In the genomic region with DNA sequence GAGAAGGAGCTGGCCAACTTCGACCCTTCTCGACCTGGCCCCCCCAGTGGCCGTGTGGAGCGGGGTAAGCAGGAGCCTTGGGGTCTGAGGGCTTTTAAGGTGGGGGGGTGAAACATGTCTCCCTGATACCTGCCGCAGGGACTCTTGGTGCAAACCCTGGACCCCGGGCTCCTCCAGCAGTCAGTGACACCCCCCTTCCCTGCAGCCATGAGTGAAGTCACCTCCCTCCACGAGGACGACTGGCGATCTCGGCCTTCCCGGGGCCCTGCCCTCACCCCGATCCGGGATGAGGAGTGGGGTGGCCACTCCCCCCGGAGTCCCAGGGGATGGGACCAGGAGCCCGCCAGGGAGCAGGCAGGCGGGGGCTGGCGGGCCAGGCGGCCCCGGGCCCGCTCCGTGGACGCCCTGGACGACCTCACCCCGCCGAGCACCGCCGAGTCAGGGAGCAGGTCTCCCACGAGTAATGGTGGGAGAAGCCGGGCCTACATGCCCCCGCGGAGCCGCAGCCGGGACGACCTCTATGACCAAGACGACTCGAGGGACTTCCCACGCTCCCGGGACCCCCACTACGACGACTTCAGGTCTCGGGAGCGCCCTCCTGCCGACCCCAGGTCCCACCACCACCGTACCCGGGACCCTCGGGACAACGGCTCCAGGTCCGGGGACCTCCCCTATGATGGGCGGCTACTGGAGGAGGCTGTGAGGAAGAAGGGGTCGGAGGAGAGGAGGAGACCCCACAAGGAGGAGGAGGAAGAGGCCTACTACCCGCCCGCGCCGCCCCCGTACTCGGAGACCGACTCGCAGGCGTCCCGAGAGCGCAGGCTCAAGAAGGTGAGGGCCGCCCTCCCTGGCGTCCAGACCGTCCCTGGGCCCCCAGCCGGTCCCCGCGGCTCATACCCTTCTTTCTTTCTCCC, we compare ENCODE assay signal across 1 cellular context.
TF ChIP-seq lines count a peak whose summit lies in the region.

No MANE protein-coding gene starts in this region.

TF ChIP-seq in HepG2, 621 proteins besides CTCF, POLR2A, EP300 and RAD21 (continued from another document and continues in another):
- no peak for TF ChIP-seq NR2C2 (CRISPR knock-in tag; IDR thresholded peaks at IDR 0.05; ENCODE audit: borderline replicate concordance)
- no peak for TF ChIP-seq ZNF878 (CRISPR knock-in tag; IDR thresholded peaks at IDR 0.05)
- no peak for TF ChIP-seq ZNF510 (CRISPR knock-in tag; IDR thresholded peaks at IDR 0.05; ENCODE audit: low read depth)
- peak; percentile 12; the same call in 1 of the 2 replicates for TF ChIP-seq POLR2G (IDR thresholded peaks at IDR 0.05; ENCODE audit: low read depth, low read length)
- no peak for TF ChIP-seq ZNF256 (CRISPR knock-in tag; conservative IDR thresholded peaks at IDR 0.05)
- TF ChIP-seq ZFP37 (CRISPR knock-in tag; IDR thresholded peaks at IDR 0.05; ENCODE audit: borderline replicate concordance) = no peak
- TF ChIP-seq PPARG (CRISPR knock-in tag; conservative IDR thresholded peaks at IDR 0.05) = no peak
- TF ChIP-seq NBN (conservative IDR thresholded peaks at IDR 0.05) = no peak
- no peak for TF ChIP-seq CEBPG (CRISPR knock-in tag; IDR thresholded peaks at IDR 0.05)
- TF ChIP-seq, protein P1, sequence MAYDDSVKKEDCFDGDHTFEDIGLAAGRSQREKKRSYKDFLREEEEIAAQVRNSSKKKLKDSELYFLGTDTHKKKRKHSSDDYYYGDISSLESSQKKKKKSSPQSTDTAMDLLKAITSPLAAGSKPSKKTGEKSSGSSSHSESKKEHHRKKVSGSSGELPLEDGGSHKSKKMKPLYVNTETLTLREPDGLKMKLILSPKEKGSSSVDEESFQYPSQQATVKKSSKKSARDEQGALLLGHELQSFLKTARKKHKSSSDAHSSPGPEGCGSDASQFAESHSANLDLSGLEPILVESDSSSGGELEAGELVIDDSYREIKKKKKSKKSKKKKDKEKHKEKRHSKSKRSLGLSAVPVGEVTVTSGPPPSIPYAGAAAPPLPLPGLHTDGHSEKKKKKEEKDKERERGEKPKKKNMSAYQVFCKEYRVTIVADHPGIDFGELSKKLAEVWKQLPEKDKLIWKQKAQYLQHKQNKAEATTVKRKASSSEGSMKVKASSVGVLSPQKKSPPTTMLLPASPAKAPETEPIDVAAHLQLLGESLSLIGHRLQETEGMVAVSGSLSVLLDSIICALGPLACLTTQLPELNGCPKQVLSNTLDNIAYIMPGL (CRISPR knock-in tag; IDR thresholded peaks at IDR 0.05; ENCODE audit: borderline replicate concordance in 1 of 2, low read depth in 1 of 2) = 0 out of 4 replicates have a peak, but pooled peaks of 1 of the 2 experiments have one; percentile 28
- no peak for TF ChIP-seq ZNF766 (CRISPR knock-in tag; IDR thresholded peaks at IDR 0.05; ENCODE audit: borderline replicate concordance)
- peak; percentile 63 for TF ChIP-seq RBM22 (optimal IDR thresholded peaks at IDR 0.05; ENCODE audit: low read length)
- TF ChIP-seq ZMYM2 (CRISPR knock-in tag; IDR thresholded peaks at IDR 0.05) = no peak
- no peak for TF ChIP-seq ZSCAN29 (CRISPR knock-in tag; conservative IDR thresholded peaks at IDR 0.05)
- no peak for TF ChIP-seq ZC3H4 (CRISPR knock-in tag; IDR thresholded peaks at IDR 0.05; ENCODE audit: borderline replicate concordance)
- TF ChIP-seq ZNF660 (CRISPR knock-in tag; IDR thresholded peaks at IDR 0.05; ENCODE audit: borderline replicate concordance, low read depth) = no peak
- TF ChIP-seq KDM2A (CRISPR knock-in tag; IDR thresholded peaks at IDR 0.05; ENCODE audit: borderline replicate concordance, low read depth) = peak; percentile 71
- no peak for TF ChIP-seq FOXK1 (CRISPR knock-in tag; IDR thresholded peaks at IDR 0.05; ENCODE audit: borderline replicate concordance, low read depth)
- no peak for TF ChIP-seq HNRNPUL1 (IDR thresholded peaks at IDR 0.05; ENCODE audit: low read depth, low read length)
- TF ChIP-seq SMAD3 (CRISPR knock-in tag; IDR thresholded peaks at IDR 0.05) = no peak
- TF ChIP-seq, protein P2, sequence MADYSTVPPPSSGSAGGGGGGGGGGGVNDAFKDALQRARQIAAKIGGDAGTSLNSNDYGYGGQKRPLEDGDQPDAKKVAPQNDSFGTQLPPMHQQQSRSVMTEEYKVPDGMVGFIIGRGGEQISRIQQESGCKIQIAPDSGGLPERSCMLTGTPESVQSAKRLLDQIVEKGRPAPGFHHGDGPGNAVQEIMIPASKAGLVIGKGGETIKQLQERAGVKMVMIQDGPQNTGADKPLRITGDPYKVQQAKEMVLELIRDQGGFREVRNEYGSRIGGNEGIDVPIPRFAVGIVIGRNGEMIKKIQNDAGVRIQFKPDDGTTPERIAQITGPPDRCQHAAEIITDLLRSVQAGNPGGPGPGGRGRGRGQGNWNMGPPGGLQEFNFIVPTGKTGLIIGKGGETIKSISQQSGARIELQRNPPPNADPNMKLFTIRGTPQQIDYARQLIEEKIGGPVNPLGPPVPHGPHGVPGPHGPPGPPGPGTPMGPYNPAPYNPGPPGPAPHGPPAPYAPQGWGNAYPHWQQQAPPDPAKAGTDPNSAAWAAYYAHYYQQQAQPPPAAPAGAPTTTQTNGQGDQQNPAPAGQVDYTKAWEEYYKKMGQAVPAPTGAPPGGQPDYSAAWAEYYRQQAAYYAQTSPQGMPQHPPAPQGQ (CRISPR knock-in tag; IDR thresholded peaks at IDR 0.05; ENCODE audit: borderline replicate concordance) = no peak
- TF ChIP-seq GABPB1 (CRISPR knock-in tag; IDR thresholded peaks at IDR 0.05) = peak; percentile 31; the same call in 1 of the 2 replicates
- TF ChIP-seq ATAD3A (CRISPR knock-in tag; IDR thresholded peaks at IDR 0.05) = no peak
- TF ChIP-seq, protein P3, sequence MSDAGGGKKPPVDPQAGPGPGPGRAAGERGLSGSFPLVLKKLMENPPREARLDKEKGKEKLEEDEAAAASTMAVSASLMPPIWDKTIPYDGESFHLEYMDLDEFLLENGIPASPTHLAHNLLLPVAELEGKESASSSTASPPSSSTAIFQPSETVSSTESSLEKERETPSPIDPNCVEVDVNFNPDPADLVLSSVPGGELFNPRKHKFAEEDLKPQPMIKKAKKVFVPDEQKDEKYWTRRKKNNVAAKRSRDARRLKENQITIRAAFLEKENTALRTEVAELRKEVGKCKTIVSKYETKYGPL (CRISPR knock-in tag; IDR thresholded peaks at IDR 0.05) = no peak
- TF ChIP-seq, protein P4, sequence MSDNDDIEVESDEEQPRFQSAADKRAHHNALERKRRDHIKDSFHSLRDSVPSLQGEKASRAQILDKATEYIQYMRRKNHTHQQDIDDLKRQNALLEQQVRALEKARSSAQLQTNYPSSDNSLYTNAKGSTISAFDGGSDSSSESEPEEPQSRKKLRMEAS (IDR thresholded peaks at IDR 0.05) = 0 out of 2 replicates have a peak, but pooled peaks have one; percentile 22
- no peak for TF ChIP-seq KLF11 (CRISPR knock-in tag; IDR thresholded peaks at IDR 0.05)
- no peak for TF ChIP-seq ATRX (CRISPR knock-in tag; IDR thresholded peaks at IDR 0.05; ENCODE audit: borderline replicate concordance)
- no peak for TF ChIP-seq SMAD9 (CRISPR knock-in tag; IDR thresholded peaks at IDR 0.05)
- no peak for TF ChIP-seq ZNF383 (CRISPR knock-in tag; IDR thresholded peaks at IDR 0.05; ENCODE audit: borderline replicate concordance)
- TF ChIP-seq, protein P5, sequence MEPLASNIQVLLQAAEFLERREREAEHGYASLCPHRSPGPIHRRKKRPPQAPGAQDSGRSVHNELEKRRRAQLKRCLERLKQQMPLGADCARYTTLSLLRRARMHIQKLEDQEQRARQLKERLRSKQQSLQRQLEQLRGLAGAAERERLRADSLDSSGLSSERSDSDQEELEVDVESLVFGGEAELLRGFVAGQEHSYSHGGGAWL (CRISPR knock-in tag; IDR thresholded peaks at IDR 0.05) = 0 out of 2 replicates have a peak, but pooled peaks have one; percentile 18
- no peak for TF ChIP-seq ZFP62 (CRISPR knock-in tag; IDR thresholded peaks at IDR 0.05)
- TF ChIP-seq, protein P6, sequence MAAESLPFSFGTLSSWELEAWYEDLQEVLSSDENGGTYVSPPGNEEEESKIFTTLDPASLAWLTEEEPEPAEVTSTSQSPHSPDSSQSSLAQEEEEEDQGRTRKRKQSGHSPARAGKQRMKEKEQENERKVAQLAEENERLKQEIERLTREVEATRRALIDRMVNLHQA (CRISPR knock-in tag; IDR thresholded peaks at IDR 0.05) = no peak
- TF ChIP-seq RXRB (CRISPR knock-in tag; IDR thresholded peaks at IDR 0.05; ENCODE audit: borderline replicate concordance) = no peak
- TF ChIP-seq ZNF564 (CRISPR knock-in tag; IDR thresholded peaks at IDR 0.05) = no peak
- TF ChIP-seq, protein P7, sequence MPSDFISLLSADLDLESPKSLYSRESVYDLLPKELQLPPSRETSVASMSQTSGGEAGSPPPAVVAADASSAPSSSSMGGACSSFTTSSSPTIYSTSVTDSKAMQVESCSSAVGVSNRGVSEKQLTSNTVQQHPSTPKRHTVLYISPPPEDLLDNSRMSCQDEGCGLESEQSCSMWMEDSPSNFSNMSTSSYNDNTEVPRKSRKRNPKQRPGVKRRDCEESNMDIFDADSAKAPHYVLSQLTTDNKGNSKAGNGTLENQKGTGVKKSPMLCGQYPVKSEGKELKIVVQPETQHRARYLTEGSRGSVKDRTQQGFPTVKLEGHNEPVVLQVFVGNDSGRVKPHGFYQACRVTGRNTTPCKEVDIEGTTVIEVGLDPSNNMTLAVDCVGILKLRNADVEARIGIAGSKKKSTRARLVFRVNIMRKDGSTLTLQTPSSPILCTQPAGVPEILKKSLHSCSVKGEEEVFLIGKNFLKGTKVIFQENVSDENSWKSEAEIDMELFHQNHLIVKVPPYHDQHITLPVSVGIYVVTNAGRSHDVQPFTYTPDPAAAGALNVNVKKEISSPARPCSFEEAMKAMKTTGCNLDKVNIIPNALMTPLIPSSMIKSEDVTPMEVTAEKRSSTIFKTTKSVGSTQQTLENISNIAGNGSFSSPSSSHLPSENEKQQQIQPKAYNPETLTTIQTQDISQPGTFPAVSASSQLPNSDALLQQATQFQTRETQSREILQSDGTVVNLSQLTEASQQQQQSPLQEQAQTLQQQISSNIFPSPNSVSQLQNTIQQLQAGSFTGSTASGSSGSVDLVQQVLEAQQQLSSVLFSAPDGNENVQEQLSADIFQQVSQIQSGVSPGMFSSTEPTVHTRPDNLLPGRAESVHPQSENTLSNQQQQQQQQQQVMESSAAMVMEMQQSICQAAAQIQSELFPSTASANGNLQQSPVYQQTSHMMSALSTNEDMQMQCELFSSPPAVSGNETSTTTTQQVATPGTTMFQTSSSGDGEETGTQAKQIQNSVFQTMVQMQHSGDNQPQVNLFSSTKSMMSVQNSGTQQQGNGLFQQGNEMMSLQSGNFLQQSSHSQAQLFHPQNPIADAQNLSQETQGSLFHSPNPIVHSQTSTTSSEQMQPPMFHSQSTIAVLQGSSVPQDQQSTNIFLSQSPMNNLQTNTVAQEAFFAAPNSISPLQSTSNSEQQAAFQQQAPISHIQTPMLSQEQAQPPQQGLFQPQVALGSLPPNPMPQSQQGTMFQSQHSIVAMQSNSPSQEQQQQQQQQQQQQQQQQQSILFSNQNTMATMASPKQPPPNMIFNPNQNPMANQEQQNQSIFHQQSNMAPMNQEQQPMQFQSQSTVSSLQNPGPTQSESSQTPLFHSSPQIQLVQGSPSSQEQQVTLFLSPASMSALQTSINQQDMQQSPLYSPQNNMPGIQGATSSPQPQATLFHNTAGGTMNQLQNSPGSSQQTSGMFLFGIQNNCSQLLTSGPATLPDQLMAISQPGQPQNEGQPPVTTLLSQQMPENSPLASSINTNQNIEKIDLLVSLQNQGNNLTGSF (CRISPR knock-in tag; IDR thresholded peaks at IDR 0.05) = no peak
- peak; percentile 97 for TF ChIP-seq AGO2 (optimal IDR thresholded peaks at IDR 0.05; ENCODE audit: low read depth, low read length)
- TF ChIP-seq KDM5A (IDR thresholded peaks at IDR 0.05; ENCODE audit: borderline replicate concordance, low read length) = no peak
- TF ChIP-seq ZNF431 (CRISPR knock-in tag; IDR thresholded peaks at IDR 0.05; ENCODE audit: borderline replicate concordance, low read depth) = peak; percentile 67; the same call in 1 of the 2 replicates
- TF ChIP-seq, protein P8, sequence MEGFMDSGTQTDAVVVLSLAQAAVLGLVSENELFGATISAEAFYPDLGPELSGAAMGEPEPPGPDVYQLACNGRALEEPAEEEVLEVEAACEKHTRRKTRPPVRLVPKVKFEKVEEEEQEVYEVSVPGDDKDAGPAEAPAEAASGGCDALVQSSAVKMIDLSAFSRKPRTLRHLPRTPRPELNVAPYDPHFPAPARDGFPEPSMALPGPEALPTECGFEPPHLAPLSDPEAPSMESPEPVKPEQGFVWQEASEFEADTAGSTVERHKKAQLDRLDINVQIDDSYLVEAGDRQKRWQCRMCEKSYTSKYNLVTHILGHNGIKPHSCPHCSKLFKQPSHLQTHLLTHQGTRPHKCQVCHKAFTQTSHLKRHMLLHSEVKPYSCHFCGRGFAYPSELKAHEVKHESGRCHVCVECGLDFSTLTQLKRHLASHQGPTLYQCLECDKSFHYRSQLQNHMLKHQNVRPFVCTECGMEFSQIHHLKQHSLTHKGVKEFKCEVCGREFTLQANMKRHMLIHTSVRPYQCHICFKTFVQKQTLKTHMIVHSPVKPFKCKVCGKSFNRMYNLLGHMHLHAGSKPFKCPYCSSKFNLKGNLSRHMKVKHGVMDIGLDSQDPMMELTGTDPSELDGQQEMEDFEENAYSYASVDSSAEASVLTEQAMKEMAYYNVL (CRISPR knock-in tag; IDR thresholded peaks at IDR 0.05; ENCODE audit: borderline replicate concordance) = 0 out of 2 replicates have a peak, but pooled peaks have one; percentile 23
- no peak for TF ChIP-seq ZNF670 (CRISPR knock-in tag; IDR thresholded peaks at IDR 0.05; ENCODE audit: borderline replicate concordance)
- TF ChIP-seq, protein P9, sequence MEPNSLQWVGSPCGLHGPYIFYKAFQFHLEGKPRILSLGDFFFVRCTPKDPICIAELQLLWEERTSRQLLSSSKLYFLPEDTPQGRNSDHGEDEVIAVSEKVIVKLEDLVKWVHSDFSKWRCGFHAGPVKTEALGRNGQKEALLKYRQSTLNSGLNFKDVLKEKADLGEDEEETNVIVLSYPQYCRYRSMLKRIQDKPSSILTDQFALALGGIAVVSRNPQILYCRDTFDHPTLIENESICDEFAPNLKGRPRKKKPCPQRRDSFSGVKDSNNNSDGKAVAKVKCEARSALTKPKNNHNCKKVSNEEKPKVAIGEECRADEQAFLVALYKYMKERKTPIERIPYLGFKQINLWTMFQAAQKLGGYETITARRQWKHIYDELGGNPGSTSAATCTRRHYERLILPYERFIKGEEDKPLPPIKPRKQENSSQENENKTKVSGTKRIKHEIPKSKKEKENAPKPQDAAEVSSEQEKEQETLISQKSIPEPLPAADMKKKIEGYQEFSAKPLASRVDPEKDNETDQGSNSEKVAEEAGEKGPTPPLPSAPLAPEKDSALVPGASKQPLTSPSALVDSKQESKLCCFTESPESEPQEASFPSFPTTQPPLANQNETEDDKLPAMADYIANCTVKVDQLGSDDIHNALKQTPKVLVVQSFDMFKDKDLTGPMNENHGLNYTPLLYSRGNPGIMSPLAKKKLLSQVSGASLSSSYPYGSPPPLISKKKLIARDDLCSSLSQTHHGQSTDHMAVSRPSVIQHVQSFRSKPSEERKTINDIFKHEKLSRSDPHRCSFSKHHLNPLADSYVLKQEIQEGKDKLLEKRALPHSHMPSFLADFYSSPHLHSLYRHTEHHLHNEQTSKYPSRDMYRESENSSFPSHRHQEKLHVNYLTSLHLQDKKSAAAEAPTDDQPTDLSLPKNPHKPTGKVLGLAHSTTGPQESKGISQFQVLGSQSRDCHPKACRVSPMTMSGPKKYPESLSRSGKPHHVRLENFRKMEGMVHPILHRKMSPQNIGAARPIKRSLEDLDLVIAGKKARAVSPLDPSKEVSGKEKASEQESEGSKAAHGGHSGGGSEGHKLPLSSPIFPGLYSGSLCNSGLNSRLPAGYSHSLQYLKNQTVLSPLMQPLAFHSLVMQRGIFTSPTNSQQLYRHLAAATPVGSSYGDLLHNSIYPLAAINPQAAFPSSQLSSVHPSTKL (CRISPR knock-in tag; IDR thresholded peaks at IDR 0.05) = 0 out of 2 replicates have a peak, but pooled peaks have one; percentile 10
- TF ChIP-seq RAD51 (IDR thresholded peaks at IDR 0.05; ENCODE audit: borderline replicate concordance) = no peak
